ENCODE assay signal across 8 cellular contexts in the genomic region with DNA sequence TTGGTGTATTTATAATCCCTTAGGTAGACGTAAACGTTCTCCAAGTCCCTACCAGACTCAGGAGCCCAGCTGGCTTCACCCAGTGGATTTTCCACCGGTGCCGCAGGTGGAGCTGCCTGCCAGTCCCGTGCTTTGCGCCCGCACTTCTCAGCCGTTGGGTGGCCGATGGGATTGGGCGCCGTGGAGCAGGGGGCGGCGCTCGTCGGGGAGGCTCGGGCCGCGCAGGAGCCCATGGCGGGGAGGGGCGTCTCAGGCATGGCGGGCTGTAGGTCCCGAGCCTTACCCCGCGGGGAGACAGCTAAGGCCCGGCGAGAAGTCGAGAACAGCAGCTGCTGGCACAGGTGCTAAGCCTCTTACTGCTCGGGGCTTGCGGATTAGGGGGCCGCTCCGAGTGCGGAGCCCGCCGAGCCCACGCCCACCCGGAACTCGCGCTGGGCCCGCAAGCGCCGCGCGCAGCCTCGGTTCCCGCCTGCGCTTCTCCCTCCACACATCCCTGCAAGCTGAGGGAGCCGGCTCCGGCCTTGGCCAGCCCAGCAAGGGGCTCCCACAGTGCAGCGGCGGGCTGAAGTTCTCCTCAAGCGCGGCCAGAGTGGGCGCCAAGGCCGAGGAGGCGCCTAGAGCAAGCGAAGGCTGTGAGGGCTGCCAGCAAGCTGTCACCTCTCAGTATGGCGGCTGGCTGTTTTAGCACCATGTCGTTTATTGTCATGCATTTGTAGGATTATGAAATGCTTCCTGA. TPM values are rescaled to one million over a fixed set of nuclear protein-coding genes. Genes with fewer than 3 reads are reported as not detected.
DNase-seq lines count a peak whose midpoint lies in the region; ATAC-seq lines count a peak whose summit lies in the region.

No MANE protein-coding gene starts in this region.

- H2AK5ac ChIP-seq in mesenchymal stem cell (ENCODE audit: low read length, severe bottlenecking), result no peak overlapping the region

- H3K27ac ChIP-seq in mesenchymal stem cell (ENCODE audit: low read length, poor library complexity, severe bottlenecking), result peak overlapping the region; percentile 53

- peak overlapping the region; percentile 87 for H4K8ac ChIP-seq in mesenchymal stem cell (ENCODE audit: low read length)

- peak overlapping the region; percentile 79 for H3K4me3 Mint-ChIP-seq in activated CD4-positive, alpha-beta memory T cell treated with anti-CD3 and anti-CD28 coated beads, Interleukin-2, amount 10 ng/mL, durations not matched to agents 7 days and 5 days

- H4K91ac ChIP-seq in mesenchymal stem cell (ENCODE audit: low read length), result no peak overlapping the region

- H3K36me3 Mint-ChIP-seq in activated CD4-positive, alpha-beta memory T cell treated with anti-CD3 and anti-CD28 coated beads, Interleukin-2, amount 10 ng/mL, durations not matched to agents 7 days and 5 days (ENCODE audit: low read depth), result peaks cover 19% of the 10 kb centered on the region

- peak overlapping the region; percentile 94 for H2AFZ ChIP-seq in mesenchymal stem cell (ENCODE audit: low read depth, low read length)

- H3K4me1 ChIP-seq in mesenchymal stem cell (ENCODE audit: control insufficient read depth, insufficient read depth, low read depth, low read length), result peaks cover 1% of the 10 kb centered on the region

- no peaks in the 10 kb centered on the region for H3K27me3 ChIP-seq in mesenchymal stem cell (ENCODE audit: control insufficient read depth in 1 of 2, insufficient read depth in 1 of 2, low read length in 2 of 2)

- H3K27me3 Mint-ChIP-seq in activated CD4-positive, alpha-beta memory T cell treated with anti-CD3 and anti-CD28 coated beads, Interleukin-2, amount 10 ng/mL, durations not matched to agents 7 days and 5 days, result peaks cover 4% of the 10 kb centered on the region

- H3K14ac ChIP-seq in mesenchymal stem cell (ENCODE audit: low read length in 2 of 2), result peak overlapping the region in 1 of 2 experiments; percentile 64

- no peak overlapping the region for H3K23ac ChIP-seq in mesenchymal stem cell (ENCODE audit: low read length in 2 of 2)

- peak overlapping the region; percentile 70 for H3K9ac ChIP-seq in mesenchymal stem cell (ENCODE audit: low read length)

- H3K27ac Mint-ChIP-seq in activated CD4-positive, alpha-beta memory T cell treated with anti-CD3 and anti-CD28 coated beads, Interleukin-2, amount 10 ng/mL, durations not matched to agents 7 days and 5 days, result peak overlapping the region; percentile 89

- H3K4ac ChIP-seq in mesenchymal stem cell (ENCODE audit: low read depth in 1 of 2, low read length in 2 of 2), result no peak overlapping the region

- H2BK12ac ChIP-seq in mesenchymal stem cell (ENCODE audit: low read length in 2 of 2), result peak overlapping the region in 1 of 2 experiments; percentile 21

- H3K4me2 ChIP-seq in mesenchymal stem cell (ENCODE audit: low read length, poor library complexity, severe bottlenecking), result peak overlapping the region; percentile 77

- H3K18ac ChIP-seq in mesenchymal stem cell (ENCODE audit: low read depth in 1 of 2, low read length in 2 of 2), result peak overlapping the region; percentile 81 to 90

- POLR2A ChIA-PET in activated CD4-positive, alpha-beta memory T cell treated with anti-CD3 and anti-CD28 coated beads, Interleukin-2, amount 10 ng/mL, durations not matched to agents 7 days and 5 days (lab: Charles Lee), result interaction anchor here (0.9 to 6.7 kb wide), 16 partner anchors 10 to 1734 kb away, joined by 3 to 125 read pairs (median 9); a partner anchor contains a TSS

- ATAC-seq in HG02623 (IDR thresholded peaks at IDR 0.05; ENCODE audit: unreplicated experiment) (peak; percentile 47), GM21576 (IDR thresholded peaks at IDR 0.05; ENCODE audit: unreplicated experiment) (no peak)

- H3K9me3 Mint-ChIP-seq in activated CD4-positive, alpha-beta memory T cell treated with anti-CD3 and anti-CD28 coated beads, Interleukin-2, amount 10 ng/mL, durations not matched to agents 7 days and 5 days, result peaks cover 9% of the 10 kb centered on the region

- peak overlapping the region; percentile 45 for H2BK15ac ChIP-seq in mesenchymal stem cell (ENCODE audit: low read depth, poor library complexity, severe bottlenecking)

- no peak overlapping the region for H2BK5ac ChIP-seq in mesenchymal stem cell (ENCODE audit: low read depth, low read length, poor library complexity, severe bottlenecking)

- peaks cover 46% of the 10 kb centered on the region for H3K4me1 Mint-ChIP-seq in activated CD4-positive, alpha-beta memory T cell treated with anti-CD3 and anti-CD28 coated beads, Interleukin-2, amount 10 ng/mL, durations not matched to agents 7 days and 5 days

- H3K4me3 ChIP-seq in mesenchymal stem cell (ENCODE audit: insufficient read depth in 1 of 2, low read depth in 1 of 2, low read length in 2 of 2), result peak overlapping the region; percentile 81 to 82

- DNase-seq in ELF-1 (ENCODE audit: low read depth, low spot score) (peak; percentile 88), NCI-H526 (lab: John Stamatoyannopoulos, UW) (peak; percentile 81 to 85), mesenchymal stem cell (peak; percentile 64)
- peak; percentile 78 for DNase-seq in activated CD4-positive, alpha-beta memory T cell treated with anti-CD3 and anti-CD28 coated beads, Interleukin-2, amount 10 ng/mL, durations not matched to agents 7 days and 5 days
- DNase-seq in effector CD4-positive, alpha-beta T cell, result peak; percentile 62
- DNase-seq in stimulated activated CD8-positive, alpha-beta memory T cell treated with anti-CD3 and anti-CD28 coated beads, Interleukin-15, amount 100 ng/mL, for 1 hour (ENCODE audit: low read depth), result peak; percentile 43

- no peak overlapping the region for H2BK120ac ChIP-seq in mesenchymal stem cell (ENCODE audit: low read depth, low read length)

- CTCF ChIA-PET in activated CD4-positive, alpha-beta memory T cell treated with anti-CD3 and anti-CD28 coated beads, Interleukin-2, amount 10 ng/mL, durations not matched to agents 7 days and 5 days (lab: Charles Lee), result interaction anchor here (1.0 to 3.2 kb wide), 7 partner anchors 28 to 1689 kb away, joined by 3 to 34 read pairs (median 3); a partner anchor contains a TSS

- WGBS in mesenchymal stem cell, result 2% methylated on average over 47 of the region's 58 CpGs

- no peaks in the 10 kb centered on the region for H3K79me1 ChIP-seq in mesenchymal stem cell (replicated peaks; ENCODE audit: low read length, poor library complexity, severe bottlenecking)

- H3K36me3 ChIP-seq in mesenchymal stem cell (ENCODE audit: control insufficient read depth in 1 of 2, insufficient read depth in 2 of 2, low read depth in 1 of 2, low read length in 2 of 2), result no peaks in the 10 kb centered on the region

- no peaks in the 10 kb centered on the region for H3K9me3 ChIP-seq in mesenchymal stem cell (ENCODE audit: control insufficient read depth, low read length)

RNA-seq across cellular contexts. Expression of a gene that starts 57.3 kb away (rescaled TPM):
- 10 to 100 TPM; 56.8 to 58.0 TPM for total RNA-seq in activated CD4-positive, alpha-beta memory T cell treated with anti-CD3 and anti-CD28 coated beads, Interleukin-2, amount 10 ng/mL, durations not matched to agents 7 days and 5 days
- polyA plus RNA-seq in mesenchymal stem cell (2013, experiment 1 of 2), result 31.0 TPM
- polyA plus RNA-seq in mesenchymal stem cell (2013, experiment 2 of 2), result 31.4 TPM
